17 cellular contexts compared by ENCODE assay signal in the genomic region with DNA sequence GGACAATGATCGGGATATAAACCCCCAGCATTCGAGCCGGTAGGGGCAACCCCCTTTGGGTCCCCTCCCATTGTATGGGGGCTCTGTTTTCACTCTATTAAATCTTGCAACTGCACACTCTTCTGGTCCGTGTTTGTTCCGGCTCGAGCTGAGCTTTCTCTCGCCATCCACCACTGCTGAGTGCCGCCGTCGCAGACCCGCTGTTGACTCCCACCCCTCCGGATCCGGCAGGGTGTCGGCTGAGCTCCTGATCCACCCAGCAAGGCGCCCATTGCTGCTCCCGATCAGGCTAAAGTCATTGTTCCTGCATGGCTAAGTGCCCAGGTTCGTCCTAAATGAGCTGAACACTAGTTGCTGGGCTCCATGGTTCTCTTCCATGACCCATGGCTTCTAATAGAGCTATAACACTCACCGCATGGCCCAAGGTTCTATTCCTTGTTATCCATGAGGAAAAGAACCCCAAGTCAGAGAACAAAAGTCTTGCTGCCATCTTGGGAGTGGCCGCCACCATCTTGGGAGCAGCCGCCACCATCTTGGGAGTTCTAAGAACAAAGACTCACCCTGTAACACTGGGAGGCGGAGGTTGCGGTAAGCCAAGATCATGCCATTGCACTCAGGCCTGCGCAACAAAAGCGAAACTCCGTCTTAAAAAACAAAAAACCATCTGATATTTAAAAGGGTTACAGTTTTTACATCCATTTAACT. TPM values are rescaled to one million over a fixed set of nuclear protein-coding genes. Genes with fewer than 3 reads are reported as not detected.
A peak's percentile ranks its signal among the peaks of the same experiment; 100 is the strongest.
DNase-seq lines count a peak whose midpoint lies in the region; ATAC-seq and TF ChIP-seq lines count a peak whose summit lies in the region.
"Had no signal": no experiment of that assay in that cellular context is flagged by ENCODE, and none has a peak within 500 bp of the region (broad histone marks: within the 10 kb centered on the region; RNA-seq: fewer than 3 reads in every experiment).

No MANE protein-coding gene starts in this region.

- no peak overlapping the region for H2BK15ac ChIP-seq in neuronal stem cell (ENCODE audit: low read length)

- ATAC-seq in GM23338 (no peak), GM21619 (IDR thresholded peaks at IDR 0.05; ENCODE audit: unreplicated experiment) (no peak), HG03025 (IDR thresholded peaks at IDR 0.05; ENCODE audit: low FRiP score, unreplicated experiment) (no peak)
- ATAC-seq: CD8-positive, alpha-beta T cell; GM12878; HCT116 had no signal

- H2BK12ac ChIP-seq in neuronal stem cell (ENCODE audit: low read length), result no peak overlapping the region

- no peaks in the 10 kb centered on the region for H3K36me3 Mint-ChIP-seq in GM23338 (ENCODE audit: low read depth)
- H3K36me3 Mint-ChIP-seq: CD4-positive, CD25-positive, alpha-beta regulatory T cell; CD8-positive, alpha-beta T cell had no signal

- H3K4me1 ChIP-seq in GM23338 (ENCODE audit: insufficient read depth), result no peaks in the 10 kb centered on the region
- H3K4me1 ChIP-seq in neuronal stem cell (ENCODE audit: control insufficient read depth in 2 of 2, insufficient read depth in 1 of 2, low read depth in 1 of 2, low read length in 2 of 2), result peaks cover 0 to 1% of the 10 kb centered on the region in 2 donors

- H2BK5ac ChIP-seq in neuronal stem cell (ENCODE audit: low read length), result no peak overlapping the region

- no peaks in the 10 kb centered on the region for H4K20me1 ChIP-seq in GM23338 (replicated peaks; ENCODE audit: insufficient read depth)

- 0 out of 2 replicates have a peak, but pooled peaks cover 8% of the 10 kb centered on the region for H3K9me2 ChIP-seq in GM23338 (ENCODE audit: insufficient read depth)

- H3K27ac ChIP-seq in GM23338 (ENCODE audit: low read depth), result no peak overlapping the region
- H3K27ac ChIP-seq in neuronal stem cell (replicated peaks; ENCODE audit: low read length), result no peak overlapping the region

- H3K4me3 Mint-ChIP-seq in GM23338, result no peak overlapping the region
- H3K4me3 Mint-ChIP-seq: CD4-positive, CD25-positive, alpha-beta regulatory T cell; CD8-positive, alpha-beta T cell had no signal

- H3K23ac ChIP-seq in neuronal stem cell (ENCODE audit: low read depth, low read length, poor library complexity), result no peak overlapping the region

- no peak overlapping the region for H4K91ac ChIP-seq in neuronal stem cell (ENCODE audit: low read depth, low read length, poor library complexity)

- H2AK5ac ChIP-seq in neuronal stem cell (ENCODE audit: low read depth, low read length), result peak overlapping the region; percentile 25

- H3K4ac ChIP-seq in neuronal stem cell (ENCODE audit: low read length), result no peak overlapping the region

- no peaks in the 10 kb centered on the region for H3K9me3 ChIP-seq in neuronal stem cell (replicated peaks in 1 of 2; ENCODE audit: control insufficient read depth in 2 of 2, insufficient read depth in 1 of 2, low read depth in 1 of 2, low read length in 2 of 2)

- H3K79me2 ChIP-seq in GM23338 (replicated peaks; ENCODE audit: insufficient read depth), result no peaks in the 10 kb centered on the region

- no peak for TF ChIP-seq CTCF in GM23338 (conservative IDR thresholded peaks at IDR 0.05; ENCODE audit: low read depth in 2 of 2)

- no peaks in the 10 kb centered on the region for H3F3A ChIP-seq in GM23338 (replicated peaks; ENCODE audit: low read depth)

- no peaks in the 10 kb centered on the region for H3K79me1 ChIP-seq in neuronal stem cell (ENCODE audit: low read depth, low read length)

- H2AFZ ChIP-seq in GM23338 (peak overlapping the region; percentile 38), neuronal stem cell (ENCODE audit: low read length) (no peak overlapping the region)

- no CpG with 5 or more reads among the region's 25 CpGs for WGBS in neuronal stem cell (ENCODE audit: extremely low coverage in 2 of 2, insufficient read length in 2 of 2, insufficient replicate concordance in 1 of 2), 2 donors

- H3K27ac Mint-ChIP-seq in GM23338, result no peak overlapping the region
- H3K27ac Mint-ChIP-seq: CD4-positive, CD25-positive, alpha-beta regulatory T cell; CD8-positive, alpha-beta T cell had no signal

- no peak overlapping the region for H4K8ac ChIP-seq in neuronal stem cell (ENCODE audit: low read depth, low read length)

- no peak overlapping the region for H2BK120ac ChIP-seq in neuronal stem cell (ENCODE audit: low read depth, low read length)

- H3K27me3 Mint-ChIP-seq in GM23338 (ENCODE audit: insufficient read depth, low read depth, poor library complexity), result no peaks in the 10 kb centered on the region

- H3K36me3 ChIP-seq in GM23338 (ENCODE audit: insufficient read depth), result no peaks in the 10 kb centered on the region
- no peaks in the 10 kb centered on the region for H3K36me3 ChIP-seq in neuronal stem cell (replicated peaks in 1 of 2; ENCODE audit: control insufficient read depth in 2 of 2, insufficient read depth in 2 of 2, low read length in 2 of 2)

- H3K9ac ChIP-seq in neuronal stem cell (ENCODE audit: low read depth, low read length, poor library complexity), result no peak overlapping the region

- H3K4me2 ChIP-seq in GM23338 (no peak overlapping the region), neuronal stem cell (ENCODE audit: insufficient read depth, low read length, poor library complexity, severe bottlenecking) (no peak overlapping the region)

- DNase-seq in GM23338 (ENCODE audit: low spot score) (no peak), NCI-H69 (lab: John Stamatoyannopoulos, UW) (peak; percentile 7), neuronal stem cell (ENCODE audit: low spot score) (no peak), NCI-H187 treated with DMSO at 0.1 percent for 48 hours (lab: John Stamatoyannopoulos, UW) (no peak)
- DNase-seq: C1 segment of cervical spinal cord; CD4-positive, CD25-positive, alpha-beta regulatory T cell; CD8-positive, alpha-beta T cell; DMS 273 treated with DMSO at 0.1 percent for 48 hours; DMS79; EL; GDM1; GOT3; H7 had no signal

- H3K4me3 ChIP-seq in GM23338, result no peak overlapping the region
- no peak overlapping the region for H3K4me3 ChIP-seq in neuronal stem cell (ENCODE audit: low read length in 2 of 2)
- H3K4me3 ChIP-seq: GM12878 had no signal

- no peak overlapping the region for H3K18ac ChIP-seq in neuronal stem cell (ENCODE audit: low read length)

- no peaks in the 10 kb centered on the region for H3K4me1 Mint-ChIP-seq in GM23338
- H3K4me1 Mint-ChIP-seq: CD4-positive, CD25-positive, alpha-beta regulatory T cell had no signal

- H3K14ac ChIP-seq in neuronal stem cell (ENCODE audit: low read length), result no peak overlapping the region

- 0 out of 3 replicates have a peak, but pooled peaks cover under 1% of the 10 kb centered on the region for H3K9me3 Mint-ChIP-seq in GM23338
- H3K9me3 Mint-ChIP-seq: CD8-positive, alpha-beta T cell had no signal

- H3K27me3 ChIP-seq in GM23338 (ENCODE audit: insufficient read depth) (no peaks in the 10 kb centered on the region), neuronal stem cell (ENCODE audit: control insufficient read depth in 3 of 3, insufficient read depth in 3 of 3, low read depth in 1 of 3, low read length in 3 of 3) (no peaks in the 10 kb centered on the region)

TF ChIP-seq in GM23338, 12 proteins besides CTCF, POLR2A, EP300 and RAD21 (continues in another document):
- TF ChIP-seq, protein P1, sequence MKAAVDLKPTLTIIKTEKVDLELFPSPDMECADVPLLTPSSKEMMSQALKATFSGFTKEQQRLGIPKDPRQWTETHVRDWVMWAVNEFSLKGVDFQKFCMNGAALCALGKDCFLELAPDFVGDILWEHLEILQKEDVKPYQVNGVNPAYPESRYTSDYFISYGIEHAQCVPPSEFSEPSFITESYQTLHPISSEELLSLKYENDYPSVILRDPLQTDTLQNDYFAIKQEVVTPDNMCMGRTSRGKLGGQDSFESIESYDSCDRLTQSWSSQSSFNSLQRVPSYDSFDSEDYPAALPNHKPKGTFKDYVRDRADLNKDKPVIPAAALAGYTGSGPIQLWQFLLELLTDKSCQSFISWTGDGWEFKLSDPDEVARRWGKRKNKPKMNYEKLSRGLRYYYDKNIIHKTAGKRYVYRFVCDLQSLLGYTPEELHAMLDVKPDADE (IDR thresholded peaks at IDR 0.05), result no peak
- TF ChIP-seq CREB1 (CRISPR knock-in tag; IDR thresholded peaks at IDR 0.05; ENCODE audit: low read depth), result no peak
- TF ChIP-seq, protein P2, sequence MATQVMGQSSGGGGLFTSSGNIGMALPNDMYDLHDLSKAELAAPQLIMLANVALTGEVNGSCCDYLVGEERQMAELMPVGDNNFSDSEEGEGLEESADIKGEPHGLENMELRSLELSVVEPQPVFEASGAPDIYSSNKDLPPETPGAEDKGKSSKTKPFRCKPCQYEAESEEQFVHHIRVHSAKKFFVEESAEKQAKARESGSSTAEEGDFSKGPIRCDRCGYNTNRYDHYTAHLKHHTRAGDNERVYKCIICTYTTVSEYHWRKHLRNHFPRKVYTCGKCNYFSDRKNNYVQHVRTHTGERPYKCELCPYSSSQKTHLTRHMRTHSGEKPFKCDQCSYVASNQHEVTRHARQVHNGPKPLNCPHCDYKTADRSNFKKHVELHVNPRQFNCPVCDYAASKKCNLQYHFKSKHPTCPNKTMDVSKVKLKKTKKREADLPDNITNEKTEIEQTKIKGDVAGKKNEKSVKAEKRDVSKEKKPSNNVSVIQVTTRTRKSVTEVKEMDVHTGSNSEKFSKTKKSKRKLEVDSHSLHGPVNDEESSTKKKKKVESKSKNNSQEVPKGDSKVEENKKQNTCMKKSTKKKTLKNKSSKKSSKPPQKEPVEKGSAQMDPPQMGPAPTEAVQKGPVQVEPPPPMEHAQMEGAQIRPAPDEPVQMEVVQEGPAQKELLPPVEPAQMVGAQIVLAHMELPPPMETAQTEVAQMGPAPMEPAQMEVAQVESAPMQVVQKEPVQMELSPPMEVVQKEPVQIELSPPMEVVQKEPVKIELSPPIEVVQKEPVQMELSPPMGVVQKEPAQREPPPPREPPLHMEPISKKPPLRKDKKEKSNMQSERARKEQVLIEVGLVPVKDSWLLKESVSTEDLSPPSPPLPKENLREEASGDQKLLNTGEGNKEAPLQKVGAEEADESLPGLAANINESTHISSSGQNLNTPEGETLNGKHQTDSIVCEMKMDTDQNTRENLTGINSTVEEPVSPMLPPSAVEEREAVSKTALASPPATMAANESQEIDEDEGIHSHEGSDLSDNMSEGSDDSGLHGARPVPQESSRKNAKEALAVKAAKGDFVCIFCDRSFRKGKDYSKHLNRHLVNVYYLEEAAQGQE (IDR thresholded peaks at IDR 0.05; ENCODE audit: unreplicated experiment), result no peak
- TF ChIP-seq ZNF331 (CRISPR knock-in tag; IDR thresholded peaks at IDR 0.05; ENCODE audit: low read depth), result no peak
- TF ChIP-seq JUNB (IDR thresholded peaks at IDR 0.05; ENCODE audit: unreplicated experiment), result no peak
- no peak for TF ChIP-seq POLR2AphosphoS5 (IDR thresholded peaks at IDR 0.05; ENCODE audit: low read depth)
- TF ChIP-seq NANOG (IDR thresholded peaks at IDR 0.05; ENCODE audit: borderline replicate concordance), result no peak
- TF ChIP-seq ZNF114 (CRISPR knock-in tag; IDR thresholded peaks at IDR 0.05), result no peak
- no peak for TF ChIP-seq STAT1 (IDR thresholded peaks at IDR 0.05; ENCODE audit: unreplicated experiment)
- no peak for TF ChIP-seq EZH2 (IDR thresholded peaks at IDR 0.05; ENCODE audit: low read depth, unreplicated experiment)

RNA-seq across cellular contexts. Expression of a gene that starts 11.2 kb away (rescaled TPM):
- 5.1 and 6.0 TPM in 2 replicates for total RNA-seq in GM23338 (2014; rRNA removed; shearing (Covaris generic))
- polyA plus RNA-seq in GM23338 (2016; fragmentation: Nextera tagmentation; extraction: Ambion mirVana), result 1.7 and 2.5 TPM in 2 replicates
- polyA plus RNA-seq in neuronal stem cell (2013, experiment 1 of 2), result 1.9 TPM
- polyA plus RNA-seq in neuronal stem cell (2013, experiment 2 of 2), result 2.6 TPM
